8 cellular contexts compared by ENCODE assay signal in genomic region chr3:4898454-4899313, GRCh38.
DNase-seq lines count a peak whose midpoint lies in the region; ATAC-seq and TF ChIP-seq lines count a peak whose summit lies in the region.

No MANE protein-coding gene starts in this region.

- no peak for TF ChIP-seq CTCF in natural killer cell (IDR thresholded peaks at IDR 0.05)

- peak; percentile 78 to 85 for ATAC-seq in activated T-cell treated with anti-CD3 and anti-CD28 coated beads, Interleukin-2, amount 50 U/mL, for 72 hours (replicated peaks in 1 of 2)
- ATAC-seq in HG02943 (IDR thresholded peaks at IDR 0.05; ENCODE audit: low read depth, unreplicated experiment): peak; percentile 95
- peak; percentile 75 to 87 (median 75) for ATAC-seq in natural killer cell
- ATAC-seq in left colon: no peak

- H3K4me3 Mint-ChIP-seq in activated T-cell treated with anti-CD3 and anti-CD28 coated beads, Interleukin-2, amount 50 U/mL, for 72 hours: peak overlapping the region; percentile 57 to 75
- peak overlapping the region; percentile 73 for H3K4me3 Mint-ChIP-seq in T-helper 2 cell treated with Interferon-gamma antibody and Interleukin-4, amounts not matched to agents 5 μg/mL and 100 μg/mL, for 36 hours
- peak overlapping the region; percentile 38 for H3K4me3 Mint-ChIP-seq in natural killer cell

- H3K36me3 Mint-ChIP-seq in activated T-cell treated with anti-CD3 and anti-CD28 coated beads, Interleukin-2, amount 50 U/mL, for 72 hours (ENCODE audit: insufficient read depth in 2 of 2): peaks cover 2 to 3% of the 10 kb centered on the region in 2 donors
- peaks cover 9% of the 10 kb centered on the region for H3K36me3 Mint-ChIP-seq in T-helper 2 cell treated with Interferon-gamma antibody and Interleukin-4, amounts not matched to agents 5 μg/mL and 100 μg/mL, for 36 hours (ENCODE audit: low read depth)
- no peaks in the 10 kb centered on the region for H3K36me3 Mint-ChIP-seq in natural killer cell

- peak overlapping the region; percentile 92 for H3K27ac Mint-ChIP-seq in activated T-cell treated with anti-CD3 and anti-CD28 coated beads, Interleukin-2, amount 50 U/mL, for 72 hours
- H3K27ac Mint-ChIP-seq in T-helper 2 cell treated with Interferon-gamma antibody and Interleukin-4, amounts not matched to agents 5 μg/mL and 100 μg/mL, for 36 hours: peak overlapping the region; percentile 88
- H3K27ac Mint-ChIP-seq in natural killer cell: peak overlapping the region; percentile 80 to 87

- peak in 1 of 2 donors; percentile 39 for DNase-seq in activated T-cell treated with anti-CD3 and anti-CD28 coated beads, Interleukin-2, amount 50 U/mL, for 72 hours
- DNase-seq in activated T-cell treated with anti-CD3 and anti-CD28 coated beads for 4 hours: no peak
- peak; percentile 48 for DNase-seq in T-helper 2 cell treated with Interferon-gamma antibody and Interleukin-4, amounts not matched to agents 5 μg/mL and 100 μg/mL, for 36 hours (ENCODE audit: low spot score)
- no peak for DNase-seq in natural killer cell
- no peak for DNase-seq in nucleus accumbens (lab: John Stamatoyannopoulos, UW)
- no peak for DNase-seq in T-helper 9 cell
- no peak for DNase-seq in left colon

- H3K27me3 Mint-ChIP-seq in activated T-cell treated with anti-CD3 and anti-CD28 coated beads, Interleukin-2, amount 50 U/mL, for 72 hours (ENCODE audit: low read depth): no peaks in the 10 kb centered on the region
- no peaks in the 10 kb centered on the region for H3K27me3 Mint-ChIP-seq in T-helper 2 cell treated with Interferon-gamma antibody and Interleukin-4, amounts not matched to agents 5 μg/mL and 100 μg/mL, for 36 hours (ENCODE audit: low read depth)
- H3K27me3 Mint-ChIP-seq in natural killer cell (ENCODE audit: low read depth in 2 of 2): no peaks in the 10 kb centered on the region

- intact Hi-C loops in natural killer cell (cut with micrococcal nuclease): no loop called here
- intact Hi-C loops in left colon (cut with DNase I, micrococcal nuclease): no loop called here

- no peaks in the 10 kb centered on the region for H3K9me3 Mint-ChIP-seq in activated T-cell treated with anti-CD3 and anti-CD28 coated beads, Interleukin-2, amount 50 U/mL, for 72 hours
- H3K9me3 Mint-ChIP-seq in T-helper 2 cell treated with Interferon-gamma antibody and Interleukin-4, amounts not matched to agents 5 μg/mL and 100 μg/mL, for 36 hours: peaks cover 3% of the 10 kb centered on the region
- H3K9me3 Mint-ChIP-seq in natural killer cell: no peaks in the 10 kb centered on the region

- peaks cover 65% of the 10 kb centered on the region for H3K4me1 Mint-ChIP-seq in activated T-cell treated with anti-CD3 and anti-CD28 coated beads, Interleukin-2, amount 50 U/mL, for 72 hours (ENCODE audit: low read depth)
- peaks cover 71% of the 10 kb centered on the region for H3K4me1 Mint-ChIP-seq in T-helper 2 cell treated with Interferon-gamma antibody and Interleukin-4, amounts not matched to agents 5 μg/mL and 100 μg/mL, for 36 hours (ENCODE audit: low read depth)
- peaks cover 31 to 35% of the 10 kb centered on the region in 2 donors for H3K4me1 Mint-ChIP-seq in natural killer cell
